In the genomic region with DNA sequence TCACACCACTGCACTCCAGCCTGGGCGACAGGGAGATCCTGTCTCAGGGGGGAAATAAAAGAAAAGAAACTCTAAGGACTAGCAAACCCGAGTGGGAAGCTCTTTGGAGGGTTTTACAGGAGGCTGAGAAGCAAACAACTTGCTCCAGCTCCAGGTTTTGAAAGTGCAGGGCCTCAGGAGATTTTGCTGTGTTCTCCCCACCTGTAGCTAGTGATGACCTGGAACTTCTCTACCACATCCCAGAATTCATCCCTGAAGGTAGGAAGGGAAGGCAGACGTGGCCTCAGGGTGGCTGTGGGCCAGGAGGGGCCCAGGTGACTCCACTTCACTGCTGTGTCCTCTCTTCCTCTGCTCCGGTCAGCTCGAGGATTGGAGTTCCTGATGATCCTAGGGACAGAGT, we compare ENCODE assay signal across 30 cellular contexts. TPM values are rescaled to one million over a fixed set of nuclear protein-coding genes. Genes with fewer than 3 reads are reported as not detected.
"Had no signal": no experiment of that assay in that cellular context is flagged by ENCODE, and none has a peak within 500 bp of the region (broad histone marks: within the 10 kb centered on the region; RNA-seq: fewer than 3 reads in every experiment).

No MANE protein-coding gene starts in this region.

- H3K4me3 ChIP-seq: stomach, suprapubic skin, testis, thoracic aorta, thyroid gland, tibial artery, tibial nerve, transverse colon, upper lobe of left lung, upper lobe of right lung, uterus, vagina had no signal

- H3K4me1 ChIP-seq: uterus had no signal

- H3K9me3 Mint-ChIP-seq: stimulated activated effector memory CD8-positive, alpha-beta T cell treated with anti-CD3 and anti-CD28 coated beads, Interleukin-12 subunit alpha, Interleukin-12 subunit beta, amount 100 ng/mL, for 72 hours; stimulated activated memory B cell treated with anti-CD40 and anti-IgM and Interleukin-4, amounts not matched to agents 10 μg/mL and 1 μg/mL and 100 μg/mL, for 72 hours; stimulated activated naive B cell treated with anti-CD40 and anti-IgM and Interleukin-4, amounts not matched to agents 10 μg/mL and 1 μg/mL and 100 μg/mL, for 72 hours; stimulated activated naive CD8-positive, alpha-beta T cell treated with anti-CD3 and anti-CD28 coated beads, Interleukin-15, amount 100 ng/mL, for 72 hours; stimulated activated naive CD8-positive, alpha-beta T cell treated with anti-CD3 and anti-CD28 coated beads, Interleukin-15, Interleukin-2, amounts not matched to agents 100 ng/mL and 50 ng/mL, for 24 hours; type B pancreatic cell had no signal

- H3K36me3 ChIP-seq: stomach, suprapubic skin, thoracic aorta, thyroid gland, tibial artery, tibial nerve, transverse colon, upper lobe of left lung, upper lobe of right lung, uterus, vagina had no signal

- H3K27ac Mint-ChIP-seq: stimulated activated effector memory CD8-positive, alpha-beta T cell treated with anti-CD3 and anti-CD28 coated beads, Interleukin-12 subunit alpha, Interleukin-12 subunit beta, amount 100 ng/mL, for 72 hours; stimulated activated memory B cell treated with anti-CD40 and anti-IgM and Interleukin-4, amounts not matched to agents 10 μg/mL and 1 μg/mL and 100 μg/mL, for 72 hours; stimulated activated naive B cell treated with anti-CD40 and anti-IgM and Interleukin-4, amounts not matched to agents 10 μg/mL and 1 μg/mL and 100 μg/mL, for 72 hours; stimulated activated naive CD8-positive, alpha-beta T cell treated with anti-CD3 and anti-CD28 coated beads, Interleukin-15, amount 100 ng/mL, for 72 hours; stimulated activated naive CD8-positive, alpha-beta T cell treated with anti-CD3 and anti-CD28 coated beads, Interleukin-15, Interleukin-2, amounts not matched to agents 100 ng/mL and 50 ng/mL, for 24 hours; type B pancreatic cell had no signal

- ATAC-seq: stimulated activated effector memory CD8-positive, alpha-beta T cell treated with anti-CD3 and anti-CD28 coated beads, Interleukin-12 subunit alpha, Interleukin-12 subunit beta, amount 100 ng/mL, for 72 hours; stimulated activated memory B cell treated with anti-CD40 and anti-IgM and Interleukin-4, amounts not matched to agents 10 μg/mL and 1 μg/mL and 100 μg/mL, for 72 hours; stimulated activated naive B cell treated with anti-CD40 and anti-IgM and Interleukin-4, amounts not matched to agents 10 μg/mL and 1 μg/mL and 100 μg/mL, for 72 hours; stimulated activated naive CD8-positive, alpha-beta T cell treated with anti-CD3 and anti-CD28 coated beads, Interleukin-15, amount 100 ng/mL, for 72 hours; stimulated activated naive CD8-positive, alpha-beta T cell treated with anti-CD3 and anti-CD28 coated beads, Interleukin-15, Interleukin-2, amounts not matched to agents 100 U/mL and 50 U/mL, for 24 hours; upper lobe of right lung had no signal

- DNase-seq: stimulated activated CD4-positive, alpha-beta T cell treated with anti-CD3 and anti-CD28 coated beads, Interleukin-2, amount 100 ng/mL, for 48 hours; stimulated activated CD4-positive, alpha-beta T cell treated with anti-CD3 and anti-CD28 coated beads, Interleukin-4, amount 100 ng/mL, for 1 hour; stimulated activated CD4-positive, alpha-beta T cell treated with anti-CD3 and anti-CD28 coated beads, Interleukin-4, amount 100 ng/mL, for 24 hours; stimulated activated CD4-positive, alpha-beta T cell treated with anti-CD3 and anti-CD28 coated beads, Interleukin-4, amount 100 ng/mL, for 4 hours; stimulated activated CD8-positive, alpha-beta memory T cell treated with anti-CD3 and anti-CD28 coated beads, Interleukin-4, amount 100 ng/mL, for 48 hours; stimulated activated naive B cell treated with anti-CD40 and anti-IgM and Interleukin-4, amounts not matched to agents 10 μg/mL and 1 μg/mL and 100 μg/mL, for 72 hours; stimulated activated naive CD4-positive, alpha-beta T cell; stimulated activated naive CD4-positive, alpha-beta T cell treated with Interleukin-2 at 50 U/mL for 16 hours; stimulated activated naive CD8-positive, alpha-beta T cell treated with anti-CD3 and anti-CD28 coated beads, Interleukin-15, amount 100 ng/mL, for 72 hours; stimulated activated naive CD8-positive, alpha-beta T cell treated with anti-CD3 and anti-CD28 coated beads, Interleukin-15, Interleukin-2, amounts not matched to agents 100 U/mL and 50 U/mL, for 24 hours; stomach; substantia nigra; testis; thyroid gland; tibial artery; transverse colon; trophoblast cell; upper lobe of left lung; upper lobe of right lung; uterus had no signal

- H3K9me3 ChIP-seq: stomach, suprapubic skin, testis, thoracic aorta, thyroid gland, tibial artery, tibial nerve, transverse colon, upper lobe of left lung, upper lobe of right lung, uterus, vagina had no signal

- H3K27ac ChIP-seq: stomach, suprapubic skin, testis, thoracic aorta, thyroid gland, tibial artery, tibial nerve, transverse colon, upper lobe of left lung, upper lobe of right lung, uterus, vagina had no signal

- H3K4me3 Mint-ChIP-seq: stimulated activated effector memory CD8-positive, alpha-beta T cell treated with anti-CD3 and anti-CD28 coated beads, Interleukin-12 subunit alpha, Interleukin-12 subunit beta, amount 100 ng/mL, for 72 hours; stimulated activated memory B cell treated with anti-CD40 and anti-IgM and Interleukin-4, amounts not matched to agents 10 μg/mL and 1 μg/mL and 100 μg/mL, for 72 hours; stimulated activated naive B cell treated with anti-CD40 and anti-IgM and Interleukin-4, amounts not matched to agents 10 μg/mL and 1 μg/mL and 100 μg/mL, for 72 hours; stimulated activated naive CD8-positive, alpha-beta T cell treated with anti-CD3 and anti-CD28 coated beads, Interleukin-15, amount 100 ng/mL, for 72 hours; stimulated activated naive CD8-positive, alpha-beta T cell treated with anti-CD3 and anti-CD28 coated beads, Interleukin-15, Interleukin-2, amounts not matched to agents 100 ng/mL and 50 ng/mL, for 24 hours; type B pancreatic cell had no signal

- H3K36me3 Mint-ChIP-seq: stimulated activated memory B cell treated with anti-CD40 and anti-IgM and Interleukin-4, amounts not matched to agents 10 μg/mL and 1 μg/mL and 100 μg/mL, for 72 hours; stimulated activated naive B cell treated with anti-CD40 and anti-IgM and Interleukin-4, amounts not matched to agents 10 μg/mL and 1 μg/mL and 100 μg/mL, for 72 hours; type B pancreatic cell had no signal

- H3K27me3 ChIP-seq: testis, thyroid gland, uterus, vagina had no signal

RNA-seq across cellular contexts. Expression of gene GGN, which starts 29.8 kb away (rescaled TPM):
- total RNA-seq: stomach, subcutaneous adipose tissue, tibial nerve, transverse colon, upper lobe of right lung, urinary bladder, vagina had no signal
